In the genomic region with DNA sequence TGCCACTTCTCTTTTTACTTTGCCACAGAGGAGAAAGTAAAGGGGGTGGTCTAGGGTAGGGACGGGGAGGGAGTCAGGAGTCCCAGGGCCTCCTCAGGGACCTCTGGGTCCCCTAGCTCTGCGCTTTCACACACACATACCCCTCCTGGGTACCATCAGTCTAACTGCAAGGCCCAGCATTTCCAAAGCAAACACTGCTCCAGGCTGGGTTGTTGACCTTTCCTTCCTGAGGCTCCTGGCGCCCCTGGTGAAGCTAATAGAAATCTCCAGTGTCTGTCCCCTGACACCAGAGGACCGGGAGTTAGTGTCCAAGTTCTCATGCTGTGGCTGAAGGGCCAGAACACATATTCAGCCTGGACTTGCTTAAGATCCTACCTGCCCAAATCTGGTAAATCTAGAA, we compare ENCODE assay signal across 11 cellular contexts. TPM values are rescaled to one million over a fixed set of nuclear protein-coding genes. Genes with fewer than 3 reads are reported as not detected.
DNase-seq lines count a peak whose midpoint lies in the region; ATAC-seq and TF ChIP-seq lines count a peak whose summit lies in the region.
"Had no signal": no experiment of that assay in that cellular context is flagged by ENCODE, and none has a peak within 500 bp of the region (broad histone marks: within the 10 kb centered on the region; RNA-seq: fewer than 3 reads in every experiment).

No MANE protein-coding gene starts in this region.

- peaks cover 7 to 11% of the 10 kb centered on the region in 2 donors for H3K36me3 ChIP-seq in body of pancreas (replicated peaks in 1 of 2; ENCODE audit: insufficient read depth in 1 of 2, low read depth in 2 of 2)
- peaks cover 17 to 18% of the 10 kb centered on the region in 2 donors for H3K36me3 ChIP-seq in mucosa of rectum (ENCODE audit: control insufficient read depth in 2 of 2, insufficient read depth in 2 of 2, low read length in 2 of 2)
- H3K36me3 ChIP-seq in transverse colon, result peaks cover 0 to 13% (median 5%) of the 10 kb centered on the region in 4 donors

- H3K27ac ChIP-seq in body of pancreas, result peak overlapping the region; percentile 95 to 98 (median 96)
- peak overlapping the region; percentile 98 for H3K27ac ChIP-seq in mucosa of rectum (ENCODE audit: low read depth in 2 of 2, low read length in 2 of 2)
- H3K27ac ChIP-seq in transverse colon, result peak overlapping the region; percentile 93 to 98 (median 98)
- H3K27ac ChIP-seq: epithelial cell of prostate had no signal

- H3K9me3 ChIP-seq in body of pancreas (no peaks in the 10 kb centered on the region), mucosa of rectum (ENCODE audit: control insufficient read depth in 2 of 2, low read length in 2 of 2) (no peaks in the 10 kb centered on the region), transverse colon (no peaks in the 10 kb centered on the region)

- ATAC-seq in body of pancreas (no peak), GM18873 (IDR thresholded peaks at IDR 0.05; ENCODE audit: low FRiP score, unreplicated experiment) (no peak)
- ATAC-seq: PC-3 had no signal

- H3K27ac Mint-ChIP-seq in activated naive CD4-positive, alpha-beta T cell treated with anti-CD3 and anti-CD28 coated beads, Interleukin-2, amount 10 ng/mL, durations not matched to agents 7 days and 5 days, result peak overlapping the region; percentile 64

- 47 to 55% methylated on average over 4 of the region's 4 CpGs for WGBS in body of pancreas, 2 donors
- WGBS in transverse colon (ENCODE audit: low coverage in 1 of 2), 2 donors, result 52% methylated on average over 4 of the region's 4 CpGs; no CpG with 5 or more reads in 1 of the 2 donors

- TF ChIP-seq CTCF in body of pancreas (IDR thresholded peaks at IDR 0.05) (no peak), transverse colon (IDR thresholded peaks at IDR 0.05) (no peak)

- no peak for TF ChIP-seq EP300 in transverse colon (IDR thresholded peaks at IDR 0.05; ENCODE audit: low read depth)

- peak overlapping the region; percentile 96 for H3K4me3 Mint-ChIP-seq in activated naive CD4-positive, alpha-beta T cell treated with anti-CD3 and anti-CD28 coated beads, Interleukin-2, amount 10 ng/mL, durations not matched to agents 7 days and 5 days
- H3K4me3 Mint-ChIP-seq: activated naive CD8-positive, alpha-beta T cell treated with anti-CD3 and anti-CD28 coated beads, Interleukin-2, amount 10 ng/mL, durations not matched to agents 7 days and 5 days had no signal

- H3K27me3 Mint-ChIP-seq in activated naive CD4-positive, alpha-beta T cell treated with anti-CD3 and anti-CD28 coated beads, Interleukin-2, amount 10 ng/mL, durations not matched to agents 7 days and 5 days, result no peaks in the 10 kb centered on the region

- in situ Hi-C loops in transverse colon (cut with MboI; ENCODE audit: low pct_ligation_motif_present in 1 of 4, low pct_unique_long_range_greater_than_20kb in 1 of 4, low sequenced_read_pairs in 3 of 4), result no loop called here
- in situ Hi-C loops in ACHN (cut with HindIII; ENCODE audit: low pct_ligation_motif_present, low pct_unique_long_range_greater_than_20kb, low sequenced_read_pairs), result no loop called here

- no peak overlapping the region for H3K4me3 ChIP-seq in body of pancreas
- peak overlapping the region in 1 of 2 donors; percentile 3 for H3K4me3 ChIP-seq in mucosa of rectum (ENCODE audit: low read length in 2 of 2)
- no peak overlapping the region for H3K4me3 ChIP-seq in transverse colon

- H3K9me3 Mint-ChIP-seq in activated naive CD4-positive, alpha-beta T cell treated with anti-CD3 and anti-CD28 coated beads, Interleukin-2, amount 10 ng/mL, durations not matched to agents 7 days and 5 days, result no peaks in the 10 kb centered on the region
- H3K9me3 Mint-ChIP-seq: activated naive CD8-positive, alpha-beta T cell treated with anti-CD3 and anti-CD28 coated beads, Interleukin-2, amount 10 ng/mL, durations not matched to agents 7 days and 5 days had no signal

- peaks cover 66% of the 10 kb centered on the region for H3K36me3 Mint-ChIP-seq in activated naive CD4-positive, alpha-beta T cell treated with anti-CD3 and anti-CD28 coated beads, Interleukin-2, amount 10 ng/mL, durations not matched to agents 7 days and 5 days

- H3K27me3 ChIP-seq in body of pancreas (no peaks in the 10 kb centered on the region), mucosa of rectum (ENCODE audit: control insufficient read depth in 2 of 2, insufficient read depth in 2 of 2, low read length in 2 of 2) (no peaks in the 10 kb centered on the region), transverse colon (no peaks in the 10 kb centered on the region)

- H3K4me1 Mint-ChIP-seq in activated naive CD4-positive, alpha-beta T cell treated with anti-CD3 and anti-CD28 coated beads, Interleukin-2, amount 10 ng/mL, durations not matched to agents 7 days and 5 days, result peaks cover 79% of the 10 kb centered on the region

- no peak for TF ChIP-seq POLR2A in body of pancreas (IDR thresholded peaks at IDR 0.05)
- no peak for TF ChIP-seq POLR2A in transverse colon (IDR thresholded peaks at IDR 0.05)

- CTCF ChIA-PET in activated naive CD4-positive, alpha-beta T cell treated with anti-CD3 and anti-CD28 coated beads, Interleukin-2, amount 10 ng/mL, durations not matched to agents 7 days and 5 days (lab: Charles Lee), result interaction anchor here (0.5 to 2.1 kb wide), 7 partner anchors 8 to 101 kb away, joined by 3 to 9 read pairs (median 3); a partner anchor contains a TSS

- H3K9ac ChIP-seq in mucosa of rectum (ENCODE audit: low read depth in 1 of 2, low read length in 2 of 2), result peak overlapping the region; percentile 14 to 94

- intact Hi-C loops in body of pancreas (cut with DNase I) (no loop called here), transverse colon (cut with DNase I; ENCODE audit: low total_unique reads) (no loop called here)

- H3K4me1 ChIP-seq in body of pancreas, result peaks cover 82% of the 10 kb centered on the region
- H3K4me1 ChIP-seq in mucosa of rectum (ENCODE audit: control insufficient read depth in 2 of 2, insufficient read depth in 2 of 2, low read length in 2 of 2), result peaks cover 57 to 69% of the 10 kb centered on the region in 2 donors
- peaks cover 43 to 68% (median 65%) of the 10 kb centered on the region in 4 donors for H3K4me1 ChIP-seq in transverse colon

- no peak for DNase-seq in activated naive CD4-positive, alpha-beta T cell treated with anti-CD3 and anti-CD28 coated beads, Interleukin-2, amount 10 ng/mL, durations not matched to agents 7 days and 5 days
- no peak for DNase-seq in activated naive CD4-positive, alpha-beta T cell treated with anti-CD3 and anti-CD28 coated beads, Interleukin-2, amount 50 U/mL, for 16 hours
- DNase-seq in body of pancreas, result no peak
- no peak for DNase-seq in transverse colon
- no peak for DNase-seq in ACHN
- no peak for DNase-seq in NCI-H1930 (lab: John Stamatoyannopoulos, UW)
- DNase-seq: activated naive CD8-positive, alpha-beta T cell treated with anti-CD3 and anti-CD28 coated beads, Interleukin-2, amount 10 ng/mL, durations not matched to agents 7 days and 5 days had no signal

RNA-seq across cellular contexts. Expression of a gene that starts 3.9 kb away (rescaled TPM):
- total RNA-seq in body of pancreas (100 to 1,000 TPM; 129 to 217 TPM), transverse colon (100 to 1,000 TPM; 104 to 256 (median 180) TPM)

RNA-seq across cellular contexts. Expression of a gene that starts 10.7 kb away (rescaled TPM):
- total RNA-seq in body of pancreas (100 to 1,000 TPM; 138 to 153 TPM), transverse colon (100 to 1,000 TPM in 3 of 4 donors, 10 to 100 TPM in 1; 86.0 to 320 (median 214) TPM)
- total RNA-seq: PC-3 had no signal

RNA-seq across cellular contexts. Expression of a gene that starts 45.8 kb away (rescaled TPM):
- 10 to 100 TPM; 34.2 to 52.4 TPM for total RNA-seq in body of pancreas
- 10 to 100 TPM; 26.5 to 40.6 (median 32.2) TPM for total RNA-seq in transverse colon
